Comparison of ENCODE assay signal across 18 cellular contexts in genomic region chr3:156368189-156368588, GRCh38.
DNase-seq lines count a peak whose midpoint lies in the region; ATAC-seq, FAIRE-seq and TF ChIP-seq lines count a peak whose summit lies in the region.
"Had no signal": no experiment of that assay in that cellular context is flagged by ENCODE, and none has a peak within 500 bp of the region (broad histone marks: within the 10 kb centered on the region; RNA-seq: fewer than 3 reads in every experiment).

No MANE protein-coding gene starts in this region.

- H3K4me1 Mint-ChIP-seq in Calu3 (ENCODE audit: low read depth, unreplicated experiment) = no peaks in the 10 kb centered on the region

- CTCF ChIA-PET in Calu3 (lab: Charles Lee) = interaction anchor here (0.9 kb wide), 1 partner anchor 41 kb away, joined by 3 read pairs; no protein-coding TSS in a partner anchor

- no peak overlapping the region for H3K27ac Mint-ChIP-seq in Calu3 (ENCODE audit: unreplicated experiment)
- H3K27ac Mint-ChIP-seq: activated CD4-positive, alpha-beta memory T cell treated with anti-CD3 and anti-CD28 coated beads for 36 hours; activated T-helper 1 cell treated with anti-CD3 and anti-CD28 coated beads, Interleukin-12 subunit alpha, Interleukin-12 subunit beta, Interleukin-2, Interleukin-4 antibody, amounts not matched to agents 30 ng/mL and 10 ng/mL and 1 ng/mL, durations not matched to agents 14 hours and 24 hours and 36 hours had no signal

- no peak overlapping the region for H3K4me3 Mint-ChIP-seq in Calu3 (ENCODE audit: low read depth, unreplicated experiment)
- H3K4me3 Mint-ChIP-seq: activated CD4-positive, alpha-beta memory T cell treated with anti-CD3 and anti-CD28 coated beads for 36 hours; activated T-helper 1 cell treated with anti-CD3 and anti-CD28 coated beads, Interleukin-12 subunit alpha, Interleukin-12 subunit beta, Interleukin-2, Interleukin-4 antibody, amounts not matched to agents 30 ng/mL and 10 ng/mL and 1 ng/mL, durations not matched to agents 14 hours and 24 hours and 36 hours had no signal

- no peaks in the 10 kb centered on the region for H3K4me1 ChIP-seq in mucosa of descending colon (ENCODE audit: low read depth)
- H3K4me1 ChIP-seq: suprapubic skin had no signal

- peaks cover 35% of the 10 kb centered on the region for H3K27me3 Mint-ChIP-seq in Calu3 (ENCODE audit: unreplicated experiment)

- intact Hi-C loops in Calu3 (cut with micrococcal nuclease; ENCODE audit: unreplicated experiment) = no loop called here
- intact Hi-C loops in mucosa of descending colon (cut with DNase I, micrococcal nuclease) = no loop called here

- no peak overlapping the region for H3K4me3 ChIP-seq in mucosa of descending colon
- H3K4me3 ChIP-seq: sigmoid colon, suprapubic skin had no signal

- no peaks in the 10 kb centered on the region for H3K9me3 Mint-ChIP-seq in Calu3 (ENCODE audit: low read depth, unreplicated experiment)
- H3K9me3 Mint-ChIP-seq: activated CD4-positive, alpha-beta memory T cell treated with anti-CD3 and anti-CD28 coated beads for 36 hours; activated T-helper 1 cell treated with anti-CD3 and anti-CD28 coated beads, Interleukin-12 subunit alpha, Interleukin-12 subunit beta, Interleukin-2, Interleukin-4 antibody, amounts not matched to agents 30 ng/mL and 10 ng/mL and 1 ng/mL, durations not matched to agents 14 hours and 24 hours and 36 hours had no signal

- BruUV-seq in Calu3 (replicated peaks; lab: Mats Ljungman, UMichigan) = no TSS peak

- ATAC-seq in GM19468 (IDR thresholded peaks at IDR 0.05; ENCODE audit: extremely low read depth, unreplicated experiment) (peak; percentile 38), HG02885 (IDR thresholded peaks at IDR 0.05; ENCODE audit: poor library complexity, unreplicated experiment) (peak; percentile 94), HG03521 (IDR thresholded peaks at IDR 0.05; ENCODE audit: unreplicated experiment) (peak; percentile 51), mucosa of descending colon (no peak)

- DNase-seq in GM18507 (ENCODE audit: extremely low spot score, insufficient read length, low read depth) = no peak
- no peak for DNase-seq in Calu3
- DNase-seq in HT-29 (ENCODE audit: low spot score) = no peak
- DNase-seq in mucosa of descending colon = no peak
- no peak for DNase-seq in NCI-H2196 (lab: John Stamatoyannopoulos, UW; ENCODE audit: unreplicated experiment)
- DNase-seq: activated CD4-positive, alpha-beta memory T cell treated with anti-CD3 and anti-CD28 coated beads for 36 hours; effector CD4-positive, alpha-beta T cell; NCI-H2081; NCI-H774; sigmoid colon; stimulated activated CD4-positive, alpha-beta T cell treated with anti-CD3 and anti-CD28 coated beads, Interleukin-2, amount 100 ng/mL, for 24 hours had no signal

- FAIRE-seq in GM18507 (lab: Jason Lieb, UNC) = peak; percentile 12
- FAIRE-seq: D721Med had no signal

- no peaks in the 10 kb centered on the region for H3K36me3 ChIP-seq in mucosa of descending colon (ENCODE audit: low read depth)
- H3K36me3 ChIP-seq: neutrophil, sigmoid colon, suprapubic skin had no signal

- no peaks in the 10 kb centered on the region for H3K36me3 Mint-ChIP-seq in Calu3 (ENCODE audit: insufficient read depth, unreplicated experiment)
- H3K36me3 Mint-ChIP-seq: activated CD4-positive, alpha-beta memory T cell treated with anti-CD3 and anti-CD28 coated beads for 36 hours had no signal

- TF ChIP-seq CTCF in Calu3 (IDR thresholded peaks at IDR 0.05; ENCODE audit: unreplicated experiment) = no peak
- no peak for TF ChIP-seq CTCF in mucosa of descending colon (IDR thresholded peaks at IDR 0.05)

- H3K9me3 ChIP-seq in mucosa of descending colon = no peaks in the 10 kb centered on the region
- H3K9me3 ChIP-seq: neutrophil, sigmoid colon, suprapubic skin had no signal
